2 cellular contexts compared by ENCODE assay signal in the genomic region with DNA sequence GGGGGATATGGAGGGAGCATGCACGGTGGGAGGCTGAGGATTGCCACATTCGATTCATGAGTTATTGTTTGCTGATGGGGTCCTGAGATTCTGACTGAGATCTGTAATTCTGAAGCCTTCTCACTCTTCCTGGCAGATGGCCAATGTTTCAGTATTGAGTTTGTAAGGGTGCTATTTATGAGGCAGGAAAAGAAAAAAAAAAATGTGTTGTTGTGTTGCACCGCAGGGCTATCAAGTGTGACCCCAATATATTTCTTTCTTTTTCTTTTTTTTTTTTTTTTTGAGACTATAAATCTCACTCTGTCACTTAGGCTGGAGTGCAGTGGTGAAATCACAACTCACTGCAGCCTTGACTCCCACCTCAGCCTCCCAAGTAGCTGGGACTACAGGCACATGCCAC.
TF ChIP-seq lines count a peak whose summit lies in the region.

No MANE protein-coding gene starts in this region.

TF ChIP-seq in GM23338, 12 proteins besides CTCF, POLR2A, EP300 and RAD21 (continued from another document):
- TF ChIP-seq, protein P1, sequence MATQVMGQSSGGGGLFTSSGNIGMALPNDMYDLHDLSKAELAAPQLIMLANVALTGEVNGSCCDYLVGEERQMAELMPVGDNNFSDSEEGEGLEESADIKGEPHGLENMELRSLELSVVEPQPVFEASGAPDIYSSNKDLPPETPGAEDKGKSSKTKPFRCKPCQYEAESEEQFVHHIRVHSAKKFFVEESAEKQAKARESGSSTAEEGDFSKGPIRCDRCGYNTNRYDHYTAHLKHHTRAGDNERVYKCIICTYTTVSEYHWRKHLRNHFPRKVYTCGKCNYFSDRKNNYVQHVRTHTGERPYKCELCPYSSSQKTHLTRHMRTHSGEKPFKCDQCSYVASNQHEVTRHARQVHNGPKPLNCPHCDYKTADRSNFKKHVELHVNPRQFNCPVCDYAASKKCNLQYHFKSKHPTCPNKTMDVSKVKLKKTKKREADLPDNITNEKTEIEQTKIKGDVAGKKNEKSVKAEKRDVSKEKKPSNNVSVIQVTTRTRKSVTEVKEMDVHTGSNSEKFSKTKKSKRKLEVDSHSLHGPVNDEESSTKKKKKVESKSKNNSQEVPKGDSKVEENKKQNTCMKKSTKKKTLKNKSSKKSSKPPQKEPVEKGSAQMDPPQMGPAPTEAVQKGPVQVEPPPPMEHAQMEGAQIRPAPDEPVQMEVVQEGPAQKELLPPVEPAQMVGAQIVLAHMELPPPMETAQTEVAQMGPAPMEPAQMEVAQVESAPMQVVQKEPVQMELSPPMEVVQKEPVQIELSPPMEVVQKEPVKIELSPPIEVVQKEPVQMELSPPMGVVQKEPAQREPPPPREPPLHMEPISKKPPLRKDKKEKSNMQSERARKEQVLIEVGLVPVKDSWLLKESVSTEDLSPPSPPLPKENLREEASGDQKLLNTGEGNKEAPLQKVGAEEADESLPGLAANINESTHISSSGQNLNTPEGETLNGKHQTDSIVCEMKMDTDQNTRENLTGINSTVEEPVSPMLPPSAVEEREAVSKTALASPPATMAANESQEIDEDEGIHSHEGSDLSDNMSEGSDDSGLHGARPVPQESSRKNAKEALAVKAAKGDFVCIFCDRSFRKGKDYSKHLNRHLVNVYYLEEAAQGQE (IDR thresholded peaks at IDR 0.05; ENCODE audit: unreplicated experiment), result no peak
- TF ChIP-seq STAT1 (IDR thresholded peaks at IDR 0.05; ENCODE audit: unreplicated experiment) (no peak), CREB1 (CRISPR knock-in tag; IDR thresholded peaks at IDR 0.05; ENCODE audit: low read depth) (no peak), EZH2phosphoT487 (IDR thresholded peaks at IDR 0.05; ENCODE audit: unreplicated experiment) (no peak), ZNF331 (CRISPR knock-in tag; IDR thresholded peaks at IDR 0.05; ENCODE audit: low read depth) (no peak), EZH2 (IDR thresholded peaks at IDR 0.05; ENCODE audit: low read depth, unreplicated experiment) (no peak), POLR2AphosphoS5 (IDR thresholded peaks at IDR 0.05; ENCODE audit: low read depth) (no peak), ZNF114 (CRISPR knock-in tag; IDR thresholded peaks at IDR 0.05) (no peak)
- TF ChIP-seq, protein P2, sequence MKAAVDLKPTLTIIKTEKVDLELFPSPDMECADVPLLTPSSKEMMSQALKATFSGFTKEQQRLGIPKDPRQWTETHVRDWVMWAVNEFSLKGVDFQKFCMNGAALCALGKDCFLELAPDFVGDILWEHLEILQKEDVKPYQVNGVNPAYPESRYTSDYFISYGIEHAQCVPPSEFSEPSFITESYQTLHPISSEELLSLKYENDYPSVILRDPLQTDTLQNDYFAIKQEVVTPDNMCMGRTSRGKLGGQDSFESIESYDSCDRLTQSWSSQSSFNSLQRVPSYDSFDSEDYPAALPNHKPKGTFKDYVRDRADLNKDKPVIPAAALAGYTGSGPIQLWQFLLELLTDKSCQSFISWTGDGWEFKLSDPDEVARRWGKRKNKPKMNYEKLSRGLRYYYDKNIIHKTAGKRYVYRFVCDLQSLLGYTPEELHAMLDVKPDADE (IDR thresholded peaks at IDR 0.05), result no peak
- TF ChIP-seq, protein P3, sequence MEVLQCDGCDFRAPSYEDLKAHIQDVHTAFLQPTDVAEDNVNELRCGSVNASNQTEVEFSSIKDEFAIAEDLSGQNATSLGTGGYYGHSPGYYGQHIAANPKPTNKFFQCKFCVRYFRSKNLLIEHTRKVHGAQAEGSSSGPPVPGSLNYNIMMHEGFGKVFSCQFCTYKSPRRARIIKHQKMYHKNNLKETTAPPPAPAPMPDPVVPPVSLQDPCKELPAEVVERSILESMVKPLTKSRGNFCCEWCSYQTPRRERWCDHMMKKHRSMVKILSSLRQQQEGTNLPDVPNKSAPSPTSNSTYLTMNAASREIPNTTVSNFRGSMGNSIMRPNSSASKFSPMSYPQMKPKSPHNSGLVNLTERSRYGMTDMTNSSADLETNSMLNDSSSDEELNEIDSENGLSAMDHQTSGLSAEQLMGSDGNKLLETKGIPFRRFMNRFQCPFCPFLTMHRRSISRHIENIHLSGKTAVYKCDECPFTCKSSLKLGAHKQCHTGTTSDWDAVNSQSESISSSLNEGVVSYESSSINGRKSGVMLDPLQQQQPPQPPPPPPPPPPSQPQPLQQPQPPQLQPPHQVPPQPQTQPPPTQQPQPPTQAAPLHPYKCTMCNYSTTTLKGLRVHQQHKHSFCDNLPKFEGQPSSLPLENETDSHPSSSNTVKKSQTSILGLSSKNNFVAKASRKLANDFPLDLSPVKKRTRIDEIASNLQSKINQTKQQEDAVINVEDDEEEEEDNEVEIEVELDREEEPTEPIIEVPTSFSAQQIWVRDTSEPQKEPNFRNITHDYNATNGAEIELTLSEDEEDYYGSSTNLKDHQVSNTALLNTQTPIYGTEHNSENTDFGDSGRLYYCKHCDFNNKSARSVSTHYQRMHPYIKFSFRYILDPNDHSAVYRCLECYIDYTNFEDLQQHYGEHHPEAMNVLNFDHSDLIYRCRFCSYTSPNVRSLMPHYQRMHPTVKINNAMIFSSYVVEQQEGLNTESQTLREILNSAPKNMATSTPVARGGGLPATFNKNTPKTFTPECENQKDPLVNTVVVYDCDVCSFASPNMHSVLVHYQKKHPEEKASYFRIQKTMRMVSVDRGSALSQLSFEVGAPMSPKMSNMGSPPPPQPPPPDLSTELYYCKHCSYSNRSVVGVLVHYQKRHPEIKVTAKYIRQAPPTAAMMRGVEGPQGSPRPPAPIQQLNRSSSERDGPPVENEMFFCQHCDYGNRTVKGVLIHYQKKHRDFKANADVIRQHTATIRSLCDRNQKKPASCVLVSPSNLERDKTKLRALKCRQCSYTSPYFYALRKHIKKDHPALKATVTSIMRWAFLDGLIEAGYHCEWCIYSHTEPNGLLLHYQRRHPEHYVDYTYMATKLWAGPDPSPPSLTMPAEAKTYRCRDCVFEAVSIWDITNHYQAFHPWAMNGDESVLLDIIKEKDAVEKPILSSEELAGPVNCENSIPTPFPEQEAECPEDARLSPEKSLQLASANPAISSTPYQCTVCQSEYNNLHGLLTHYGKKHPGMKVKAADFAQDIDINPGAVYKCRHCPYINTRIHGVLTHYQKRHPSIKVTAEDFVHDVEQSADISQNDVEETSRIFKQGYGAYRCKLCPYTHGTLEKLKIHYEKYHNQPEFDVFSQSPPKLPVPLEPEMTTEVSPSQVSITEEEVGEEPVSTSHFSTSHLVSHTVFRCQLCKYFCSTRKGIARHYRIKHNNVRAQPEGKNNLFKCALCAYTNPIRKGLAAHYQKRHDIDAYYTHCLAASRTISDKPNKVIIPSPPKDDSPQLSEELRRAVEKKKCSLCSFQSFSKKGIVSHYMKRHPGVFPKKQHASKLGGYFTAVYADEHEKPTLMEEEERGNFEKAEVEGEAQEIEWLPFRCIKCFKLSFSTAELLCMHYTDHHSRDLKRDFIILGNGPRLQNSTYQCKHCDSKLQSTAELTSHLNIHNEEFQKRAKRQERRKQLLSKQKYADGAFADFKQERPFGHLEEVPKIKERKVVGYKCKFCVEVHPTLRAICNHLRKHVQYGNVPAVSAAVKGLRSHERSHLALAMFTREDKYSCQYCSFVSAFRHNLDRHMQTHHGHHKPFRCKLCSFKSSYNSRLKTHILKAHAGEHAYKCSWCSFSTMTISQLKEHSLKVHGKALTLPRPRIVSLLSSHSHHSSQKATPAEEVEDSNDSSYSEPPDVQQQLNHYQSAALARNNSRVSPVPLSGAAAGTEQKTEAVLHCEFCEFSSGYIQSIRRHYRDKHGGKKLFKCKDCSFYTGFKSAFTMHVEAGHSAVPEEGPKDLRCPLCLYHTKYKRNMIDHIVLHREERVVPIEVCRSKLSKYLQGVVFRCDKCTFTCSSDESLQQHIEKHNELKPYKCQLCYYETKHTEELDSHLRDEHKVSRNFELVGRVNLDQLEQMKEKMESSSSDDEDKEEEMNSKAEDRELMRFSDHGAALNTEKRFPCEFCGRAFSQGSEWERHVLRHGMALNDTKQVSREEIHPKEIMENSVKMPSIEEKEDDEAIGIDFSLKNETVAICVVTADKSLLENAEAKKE (CRISPR knock-in tag; IDR thresholded peaks at IDR 0.05), result no peak

TF ChIP-seq in WTC11, 78 proteins besides CTCF, POLR2A, EP300 and RAD21 (continued from another document):
- TF ChIP-seq ZNF425 (CRISPR knock-in tag; conservative IDR thresholded peaks at IDR 0.05), result no peak
- TF ChIP-seq, protein P4, sequence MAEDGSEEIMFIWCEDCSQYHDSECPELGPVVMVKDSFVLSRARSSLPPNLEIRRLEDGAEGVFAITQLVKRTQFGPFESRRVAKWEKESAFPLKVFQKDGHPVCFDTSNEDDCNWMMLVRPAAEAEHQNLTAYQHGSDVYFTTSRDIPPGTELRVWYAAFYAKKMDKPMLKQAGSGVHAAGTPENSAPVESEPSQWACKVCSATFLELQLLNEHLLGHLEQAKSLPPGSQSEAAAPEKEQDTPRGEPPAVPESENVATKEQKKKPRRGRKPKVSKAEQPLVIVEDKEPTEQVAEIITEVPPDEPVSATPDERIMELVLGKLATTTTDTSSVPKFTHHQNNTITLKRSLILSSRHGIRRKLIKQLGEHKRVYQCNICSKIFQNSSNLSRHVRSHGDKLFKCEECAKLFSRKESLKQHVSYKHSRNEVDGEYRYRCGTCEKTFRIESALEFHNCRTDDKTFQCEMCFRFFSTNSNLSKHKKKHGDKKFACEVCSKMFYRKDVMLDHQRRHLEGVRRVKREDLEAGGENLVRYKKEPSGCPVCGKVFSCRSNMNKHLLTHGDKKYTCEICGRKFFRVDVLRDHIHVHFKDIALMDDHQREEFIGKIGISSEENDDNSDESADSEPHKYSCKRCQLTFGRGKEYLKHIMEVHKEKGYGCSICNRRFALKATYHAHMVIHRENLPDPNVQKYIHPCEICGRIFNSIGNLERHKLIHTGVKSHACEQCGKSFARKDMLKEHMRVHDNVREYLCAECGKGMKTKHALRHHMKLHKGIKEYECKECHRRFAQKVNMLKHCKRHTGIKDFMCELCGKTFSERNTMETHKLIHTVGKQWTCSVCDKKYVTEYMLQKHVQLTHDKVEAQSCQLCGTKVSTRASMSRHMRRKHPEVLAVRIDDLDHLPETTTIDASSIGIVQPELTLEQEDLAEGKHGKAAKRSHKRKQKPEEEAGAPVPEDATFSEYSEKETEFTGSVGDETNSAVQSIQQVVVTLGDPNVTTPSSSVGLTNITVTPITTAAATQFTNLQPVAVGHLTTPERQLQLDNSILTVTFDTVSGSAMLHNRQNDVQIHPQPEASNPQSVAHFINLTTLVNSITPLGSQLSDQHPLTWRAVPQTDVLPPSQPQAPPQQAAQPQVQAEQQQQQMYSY (CRISPR knock-in tag; IDR thresholded peaks at IDR 0.05), result no peak
- no peak for TF ChIP-seq ATF3 (CRISPR knock-in tag; conservative IDR thresholded peaks at IDR 0.05)
- TF ChIP-seq, protein P5, sequence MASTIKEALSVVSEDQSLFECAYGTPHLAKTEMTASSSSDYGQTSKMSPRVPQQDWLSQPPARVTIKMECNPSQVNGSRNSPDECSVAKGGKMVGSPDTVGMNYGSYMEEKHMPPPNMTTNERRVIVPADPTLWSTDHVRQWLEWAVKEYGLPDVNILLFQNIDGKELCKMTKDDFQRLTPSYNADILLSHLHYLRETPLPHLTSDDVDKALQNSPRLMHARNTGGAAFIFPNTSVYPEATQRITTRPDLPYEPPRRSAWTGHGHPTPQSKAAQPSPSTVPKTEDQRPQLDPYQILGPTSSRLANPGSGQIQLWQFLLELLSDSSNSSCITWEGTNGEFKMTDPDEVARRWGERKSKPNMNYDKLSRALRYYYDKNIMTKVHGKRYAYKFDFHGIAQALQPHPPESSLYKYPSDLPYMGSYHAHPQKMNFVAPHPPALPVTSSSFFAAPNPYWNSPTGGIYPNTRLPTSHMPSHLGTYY (CRISPR knock-in tag; IDR thresholded peaks at IDR 0.05), result no peak
- no peak for TF ChIP-seq ZNF219 (CRISPR knock-in tag; IDR thresholded peaks at IDR 0.05; ENCODE audit: borderline replicate concordance)
- TF ChIP-seq EMX1 (CRISPR knock-in tag; IDR thresholded peaks at IDR 0.05), result no peak
- no peak for TF ChIP-seq ESRRA (CRISPR knock-in tag; IDR thresholded peaks at IDR 0.05; ENCODE audit: borderline replicate concordance)
- TF ChIP-seq, protein P6, sequence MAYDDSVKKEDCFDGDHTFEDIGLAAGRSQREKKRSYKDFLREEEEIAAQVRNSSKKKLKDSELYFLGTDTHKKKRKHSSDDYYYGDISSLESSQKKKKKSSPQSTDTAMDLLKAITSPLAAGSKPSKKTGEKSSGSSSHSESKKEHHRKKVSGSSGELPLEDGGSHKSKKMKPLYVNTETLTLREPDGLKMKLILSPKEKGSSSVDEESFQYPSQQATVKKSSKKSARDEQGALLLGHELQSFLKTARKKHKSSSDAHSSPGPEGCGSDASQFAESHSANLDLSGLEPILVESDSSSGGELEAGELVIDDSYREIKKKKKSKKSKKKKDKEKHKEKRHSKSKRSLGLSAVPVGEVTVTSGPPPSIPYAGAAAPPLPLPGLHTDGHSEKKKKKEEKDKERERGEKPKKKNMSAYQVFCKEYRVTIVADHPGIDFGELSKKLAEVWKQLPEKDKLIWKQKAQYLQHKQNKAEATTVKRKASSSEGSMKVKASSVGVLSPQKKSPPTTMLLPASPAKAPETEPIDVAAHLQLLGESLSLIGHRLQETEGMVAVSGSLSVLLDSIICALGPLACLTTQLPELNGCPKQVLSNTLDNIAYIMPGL (CRISPR knock-in tag; IDR thresholded peaks at IDR 0.05), result no peak
- TF ChIP-seq ZNF263 (CRISPR knock-in tag; IDR thresholded peaks at IDR 0.05; ENCODE audit: low read depth), result no peak
- TF ChIP-seq IRF2 (CRISPR knock-in tag; IDR thresholded peaks at IDR 0.05; ENCODE audit: borderline replicate concordance, low read depth), result no peak
- TF ChIP-seq, protein P7, sequence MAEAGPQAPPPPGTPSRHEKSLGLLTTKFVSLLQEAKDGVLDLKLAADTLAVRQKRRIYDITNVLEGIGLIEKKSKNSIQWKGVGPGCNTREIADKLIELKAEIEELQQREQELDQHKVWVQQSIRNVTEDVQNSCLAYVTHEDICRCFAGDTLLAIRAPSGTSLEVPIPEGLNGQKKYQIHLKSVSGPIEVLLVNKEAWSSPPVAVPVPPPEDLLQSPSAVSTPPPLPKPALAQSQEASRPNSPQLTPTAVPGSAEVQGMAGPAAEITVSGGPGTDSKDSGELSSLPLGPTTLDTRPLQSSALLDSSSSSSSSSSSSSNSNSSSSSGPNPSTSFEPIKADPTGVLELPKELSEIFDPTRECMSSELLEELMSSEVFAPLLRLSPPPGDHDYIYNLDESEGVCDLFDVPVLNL (CRISPR knock-in tag; IDR thresholded peaks at IDR 0.05; ENCODE audit: borderline replicate concordance, low read depth), result no peak
